7 cellular contexts compared by ENCODE assay signal in the genomic region with DNA sequence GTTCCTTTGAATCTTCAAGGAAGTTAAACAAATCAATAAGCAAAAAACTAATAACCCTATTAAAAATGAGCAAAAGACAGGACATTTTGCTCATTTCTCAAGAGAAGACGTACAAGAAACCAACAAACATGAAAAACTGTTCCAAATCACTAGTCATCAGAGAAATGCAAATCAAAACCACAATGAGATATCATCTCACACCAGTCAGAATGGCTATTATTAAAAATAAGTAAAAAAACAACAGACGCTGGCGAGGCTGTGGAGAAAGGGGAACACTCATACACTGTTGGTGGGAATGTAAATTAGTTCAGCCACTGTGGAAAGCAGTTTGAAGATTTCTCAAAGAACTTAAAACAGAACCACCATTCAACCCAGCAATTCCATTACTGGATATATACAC. TPM values are rescaled to one million over a fixed set of nuclear protein-coding genes. Genes with fewer than 3 reads are reported as not detected.
DNase-seq lines count a peak whose midpoint lies in the region; ATAC-seq and TF ChIP-seq lines count a peak whose summit lies in the region.
"Not testable (repeated sequence)": the region's sequence is repeated elsewhere in the genome, so short reads cannot be mapped to it uniquely, and the experiment has no call there.

No MANE protein-coding gene starts in this region.

- ATAC-seq in GM18508 (IDR thresholded peaks at IDR 0.05; ENCODE audit: insufficient read depth, unreplicated experiment), result peak; percentile 57
- peak; percentile 73 for ATAC-seq in GM19324 (IDR thresholded peaks at IDR 0.05; ENCODE audit: low FRiP score, unreplicated experiment)
- ATAC-seq in GM21529 (IDR thresholded peaks at IDR 0.05; ENCODE audit: unreplicated experiment), result peak; percentile 76
- ATAC-seq in HG02798 (IDR thresholded peaks at IDR 0.05; ENCODE audit: poor library complexity, unreplicated experiment), result peak; percentile 51
- ATAC-seq in HG03354 (IDR thresholded peaks at IDR 0.05; ENCODE audit: poor library complexity, severe bottlenecking, unreplicated experiment), result peak; percentile 73

- DNase-seq in NCI-H526 (lab: John Stamatoyannopoulos, UW) (peak; percentile 12 to 42), fibroblast of villous mesenchyme (ENCODE audit: low read depth) (peak; percentile 7)

- not testable (repeated sequence) for H3K4me3 ChIP-seq in fibroblast of villous mesenchyme (ENCODE audit: low read depth, low read length)

- not testable (repeated sequence) for TF ChIP-seq CTCF in fibroblast of villous mesenchyme (IDR thresholded peaks at IDR 0.05; ENCODE audit: insufficient read depth, low read depth, low read length)

RNA-seq across cellular contexts. Expression of a gene that starts 21.7 kb away (rescaled TPM):
- 8.2 and 8.4 TPM in 2 replicates for total RNA-seq in fibroblast of villous mesenchyme
